Comparison of ENCODE assay signal across 12 cellular contexts in the genomic region with DNA sequence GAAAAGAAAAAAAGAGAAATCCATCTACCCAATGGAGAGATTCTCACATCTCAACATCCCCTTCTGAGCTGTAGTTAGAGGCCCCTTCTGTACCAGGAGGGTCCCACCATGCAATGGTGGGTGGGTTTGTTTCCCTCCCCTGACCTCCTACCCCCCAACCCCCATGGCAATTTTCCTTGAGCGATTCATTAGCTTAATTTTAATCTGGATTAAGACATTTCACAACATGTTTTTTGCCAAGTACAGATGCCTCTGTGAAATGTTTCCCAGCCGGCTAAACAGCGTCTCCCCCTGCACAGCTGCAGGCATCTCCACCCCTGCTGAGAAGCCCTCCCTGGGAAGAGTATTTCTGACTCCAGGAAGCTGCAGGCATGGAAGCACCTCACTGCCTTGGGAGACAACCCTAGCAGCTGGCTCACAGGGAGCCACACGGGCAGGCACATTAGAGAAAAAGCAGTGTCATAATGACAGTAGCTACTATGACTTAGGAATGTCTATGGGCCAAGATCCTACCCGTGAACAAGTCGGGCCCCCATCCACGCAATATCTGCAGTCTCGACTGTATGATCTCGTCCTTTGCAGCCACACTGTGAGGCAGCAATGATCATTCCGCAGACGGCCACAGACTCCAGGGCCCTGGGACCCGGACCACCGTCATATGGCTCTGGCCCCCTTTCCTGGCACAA.
DNase-seq lines count a peak whose midpoint lies in the region; TF ChIP-seq lines count a peak whose summit lies in the region.
"Had no signal": no experiment of that assay in that cellular context is flagged by ENCODE, and none has a peak within 500 bp of the region (broad histone marks: within the 10 kb centered on the region; RNA-seq: fewer than 3 reads in every experiment).

No MANE protein-coding gene starts in this region.

- H3K4me1 ChIP-seq in mesodermal cell (ENCODE audit: control insufficient read depth, insufficient read depth, low read length, poor library complexity, severe bottlenecking) = peaks cover 14% of the 10 kb centered on the region
- H3K4me1 ChIP-seq in uterus = peaks cover 0 to 6% of the 10 kb centered on the region in 2 donors

- DNase-seq in T-helper 2 cell treated with Interferon-gamma antibody and Interleukin-4, amounts not matched to agents 5 μg/mL and 100 μg/mL, for 36 hours (ENCODE audit: low spot score) = no peak
- no peak for DNase-seq in T-helper 2 cell
- DNase-seq in dorsolateral prefrontal cortex = no peak
- peak; percentile 52 to 61 for DNase-seq in uterus
- DNase-seq in NCI-H1436 treated with DMSO at 0.1 percent for 48 hours (lab: John Stamatoyannopoulos, UW) = no peak
- no peak for DNase-seq in KBM-7
- DNase-seq in substantia nigra (lab: John Stamatoyannopoulos, UW) = no peak
- DNase-seq: activated T-cell treated with anti-CD3 and anti-CD28 coated beads, Interleukin-2, amount 50 U/mL, for 48 hours; effector memory CD8-positive, alpha-beta T cell; NCI-H2081 treated with DMSO at 0.1 percent for 48 hours had no signal

- H3K4me3 ChIP-seq in dorsolateral prefrontal cortex = peak overlapping the region in 3 of 59 donors; percentile 12 to 32 (median 15)
- no peak overlapping the region for H3K4me3 ChIP-seq in mesodermal cell (ENCODE audit: extremely low read depth, insufficient read depth, low read length, poor library complexity, severe bottlenecking)
- no peak overlapping the region for H3K4me3 ChIP-seq in uterus

- TF ChIP-seq CTCF in dorsolateral prefrontal cortex (IDR thresholded peaks at IDR 0.05 in 54 of 56, conservative IDR thresholded peaks at IDR 0.05 in 2 of 56; ENCODE audit: low read depth in 1 of 56, partially characterized antibody in 56 of 56) (no peak), uterus (IDR thresholded peaks at IDR 0.05) (no peak)

- H3K36me3 ChIP-seq in mesodermal cell (ENCODE audit: control insufficient read depth, insufficient read depth, low read length) = no peaks in the 10 kb centered on the region
- no peaks in the 10 kb centered on the region for H3K36me3 ChIP-seq in uterus

- H3K36me3 Mint-ChIP-seq in T-helper 2 cell treated with Interferon-gamma antibody and Interleukin-4, amounts not matched to agents 5 μg/mL and 100 μg/mL, for 36 hours (ENCODE audit: low read depth) = no peaks in the 10 kb centered on the region

- H3K9me3 ChIP-seq in mesodermal cell (ENCODE audit: control insufficient read depth, low read length) = no peaks in the 10 kb centered on the region
- no peaks in the 10 kb centered on the region for H3K9me3 ChIP-seq in uterus

- H3K27ac ChIP-seq in dorsolateral prefrontal cortex = peak overlapping the region in 34 of 59 donors; percentile 5 to 79 (median 51)
- peak overlapping the region; percentile 69 for H3K27ac ChIP-seq in mesodermal cell (ENCODE audit: low read depth, low read length, severe bottlenecking)
- peak overlapping the region; percentile 76 to 80 for H3K27ac ChIP-seq in uterus
- H3K27ac ChIP-seq in substantia nigra (ENCODE audit: low read depth, low read length, poor library complexity, severe bottlenecking) = no peak overlapping the region
- H3K27ac ChIP-seq: 22Rv1 had no signal

- H3K4me3 Mint-ChIP-seq in T-helper 2 cell treated with Interferon-gamma antibody and Interleukin-4, amounts not matched to agents 5 μg/mL and 100 μg/mL, for 36 hours = peak overlapping the region; percentile 10
- H3K4me3 Mint-ChIP-seq: effector memory CD8-positive, alpha-beta T cell had no signal

- in situ Hi-C loops in KBM-7 (cut with MboI; ENCODE audit: low pct_unique_long_range_greater_than_20kb, low sequenced_read_pairs) = no loop called here

- no peaks in the 10 kb centered on the region for H3K27me3 Mint-ChIP-seq in T-helper 2 cell treated with Interferon-gamma antibody and Interleukin-4, amounts not matched to agents 5 μg/mL and 100 μg/mL, for 36 hours (ENCODE audit: low read depth)
- H3K27me3 Mint-ChIP-seq: effector memory CD8-positive, alpha-beta T cell had no signal

- no peaks in the 10 kb centered on the region for H3K9me3 Mint-ChIP-seq in T-helper 2 cell treated with Interferon-gamma antibody and Interleukin-4, amounts not matched to agents 5 μg/mL and 100 μg/mL, for 36 hours
- H3K9me3 Mint-ChIP-seq: effector memory CD8-positive, alpha-beta T cell had no signal

- H3K27me3 ChIP-seq in dorsolateral prefrontal cortex (no peaks in the 10 kb centered on the region), uterus (no peaks in the 10 kb centered on the region)

- intact Hi-C loops in dorsolateral prefrontal cortex (cut with DNase I) (no loop called here), uterus (cut with DNase I; ENCODE audit: low total_unique reads) (no loop called here)

- H3K27ac Mint-ChIP-seq in T-helper 2 cell treated with Interferon-gamma antibody and Interleukin-4, amounts not matched to agents 5 μg/mL and 100 μg/mL, for 36 hours = no peak overlapping the region

- peaks cover 23% of the 10 kb centered on the region for H3K4me1 Mint-ChIP-seq in T-helper 2 cell treated with Interferon-gamma antibody and Interleukin-4, amounts not matched to agents 5 μg/mL and 100 μg/mL, for 36 hours (ENCODE audit: low read depth)

- 68 to 75% methylated on average over 13 of the region's 13 CpGs for WGBS in mesodermal cell (ENCODE audit: insufficient coverage in 2 of 2), 2 experiments

- TF ChIP-seq POLR2A in uterus (IDR thresholded peaks at IDR 0.05) = no peak

Comparison
In these comparisons a context has a peak if more than half of its experiments do, and no peak if none do; other contexts are left out.
1. DNase-seq: peak in uterus (2 of 2); none in T-helper 2 cell treated with Interferon-gamma antibody and Interleukin-4, amounts not matched to agents 5 μg/mL and 100 μg/mL, for 36 hours (single experiment), T-helper 2 cell (0 of 5), dorsolateral prefrontal cortex (0 of 10), NCI-H1436 treated with DMSO at 0.1 percent for 48 hours (single experiment), KBM-7 (single experiment) and substantia nigra (0 of 49).